22 cellular contexts compared by ENCODE assay signal in genomic region chr18:55346961-55347740, GRCh38.
DNase-seq lines count a peak whose midpoint lies in the region; ATAC-seq and TF ChIP-seq lines count a peak whose summit lies in the region.
"Had no signal": no experiment of that assay in that cellular context is flagged by ENCODE, and none has a peak within 500 bp of the region (broad histone marks: within the 10 kb centered on the region; RNA-seq: fewer than 3 reads in every experiment).

No MANE protein-coding gene starts in this region.

- H3K9me3 Mint-ChIP-seq in H9 (no peaks in the 10 kb centered on the region), neural progenitor cell (no peaks in the 10 kb centered on the region)
- H3K9me3 Mint-ChIP-seq: activated T-cell treated with anti-CD3 and anti-CD28 coated beads, Interleukin-2, amount 50 U/mL, for 4 hours; CD4-positive, alpha-beta T cell had no signal

- no peak overlapping the region for H2BK15ac ChIP-seq in H9 (ENCODE audit: low read depth, low read length)

- peaks cover 20% of the 10 kb centered on the region for H3F3A ChIP-seq in neural progenitor cell (ENCODE audit: low read depth)

- no peak overlapping the region for H3T11ph ChIP-seq in H9 (ENCODE audit: low read length)

- no peaks in the 10 kb centered on the region for H3K79me2 ChIP-seq in H9 (ENCODE audit: insufficient read depth, low read length)
- peaks cover 84% of the 10 kb centered on the region for H3K79me2 ChIP-seq in neural progenitor cell (ENCODE audit: low read depth)

- no peak overlapping the region for H3K4me3 ChIP-seq in neural progenitor cell
- H3K4me3 ChIP-seq: gastrocnemius medialis, K562, lung, MG63, prostate gland, smooth muscle cell, thoracic aorta had no signal

- H3K14ac ChIP-seq in H9 (ENCODE audit: insufficient read depth, low read length) = no peak overlapping the region

- no peak for ATAC-seq in GM21723 (IDR thresholded peaks at IDR 0.05; ENCODE audit: unreplicated experiment)
- ATAC-seq: activated CD4-positive, alpha-beta T cell treated with anti-CD3 and anti-CD28 coated beads for 36 hours; activated T-cell treated with anti-CD3 and anti-CD28 coated beads, Interleukin-2, amount 50 U/mL, for 4 hours; K562 had no signal

- H3K23me2 ChIP-seq in H9 (ENCODE audit: insufficient read length, low read depth, low read length, poor library complexity, severe bottlenecking) = no peaks in the 10 kb centered on the region

- H2BK20ac ChIP-seq in H9 (ENCODE audit: low read depth, low read length, poor library complexity, severe bottlenecking) = no peak overlapping the region

- TF ChIP-seq CTCF in H9 (conservative IDR thresholded peaks at IDR 0.05) (peak; percentile 28; the same call in 2 of the 3 replicates), neural progenitor cell (IDR thresholded peaks at IDR 0.05) (no peak)

- H2AK5ac ChIP-seq in H9 (ENCODE audit: insufficient read length, low read length) = no peak overlapping the region

- H4K20me1 ChIP-seq in H9 (ENCODE audit: control insufficient read depth, insufficient read depth, insufficient read length) (no peaks in the 10 kb centered on the region), neural progenitor cell (ENCODE audit: low read depth) (peaks cover 24% of the 10 kb centered on the region)

- no peaks in the 10 kb centered on the region for H3K9me3 ChIP-seq in H9 (ENCODE audit: control insufficient read depth, low read depth, low read length)
- H3K9me3 ChIP-seq in neural progenitor cell (ENCODE audit: low read depth) = no peaks in the 10 kb centered on the region
- H3K9me3 ChIP-seq: gastrocnemius medialis, MG63, prostate gland, thoracic aorta had no signal

- no peak overlapping the region for H3K4ac ChIP-seq in H9 (ENCODE audit: low read depth, low read length)

- H3K4me1 Mint-ChIP-seq in H9 (peaks cover 59 to 76% of the 10 kb centered on the region in 2 experiments), neural progenitor cell (peaks cover 15% of the 10 kb centered on the region)
- H3K4me1 Mint-ChIP-seq: activated CD4-positive, alpha-beta T cell treated with anti-CD3 and anti-CD28 coated beads for 36 hours had no signal

- no peaks in the 10 kb centered on the region for H3K79me1 ChIP-seq in H9 (ENCODE audit: insufficient read depth, low read depth, low read length, poor library complexity, severe bottlenecking)

- peaks cover 8% of the 10 kb centered on the region for H3K36me3 ChIP-seq in neural progenitor cell
- H3K36me3 ChIP-seq: brain microvascular endothelial cell, gastrocnemius medialis, MG63, prostate gland, thoracic aorta had no signal

- no peak overlapping the region for H3K4me2 ChIP-seq in H9 (ENCODE audit: insufficient read depth, insufficient read length, low read length)
- no peak overlapping the region for H3K4me2 ChIP-seq in neural progenitor cell
- H3K4me2 ChIP-seq: smooth muscle cell had no signal

- no peaks in the 10 kb centered on the region for H3K27me3 Mint-ChIP-seq in H9 (ENCODE audit: low read depth)
- no peaks in the 10 kb centered on the region for H3K27me3 Mint-ChIP-seq in neural progenitor cell (ENCODE audit: insufficient read depth, low read depth)
- H3K27me3 Mint-ChIP-seq: CD4-positive, alpha-beta T cell had no signal

- no peaks in the 10 kb centered on the region; the same call in 1 of the 2 replicates for H3K27me3 ChIP-seq in H9 (ENCODE audit: insufficient read depth, low read length)
- no peaks in the 10 kb centered on the region for H3K27me3 ChIP-seq in neural progenitor cell
- H3K27me3 ChIP-seq: brain microvascular endothelial cell, gastrocnemius medialis, MG63 had no signal

- no peak overlapping the region for H3K56ac ChIP-seq in H9 (ENCODE audit: insufficient read length, low read depth, low read length)

- no peak overlapping the region for H2BK120ac ChIP-seq in H9 (ENCODE audit: low read depth, low read length, poor library complexity, severe bottlenecking)

- H3K4me3 Mint-ChIP-seq in H9 (peak overlapping the region in 1 of 2 experiments; percentile 4; a peak in 1 of 5 replicates), neural progenitor cell (no peak overlapping the region)
- H3K4me3 Mint-ChIP-seq: activated CD4-positive, alpha-beta T cell treated with anti-CD3 and anti-CD28 coated beads for 36 hours; activated T-cell treated with anti-CD3 and anti-CD28 coated beads, Interleukin-2, amount 50 U/mL, for 4 hours; CD4-positive, alpha-beta T cell had no signal

- H2AFZ ChIP-seq in H9 (ENCODE audit: low read length) (no peak overlapping the region), neural progenitor cell (replicated peaks) (no peak overlapping the region)

- no peak overlapping the region for H4K8ac ChIP-seq in H9 (replicated peaks; ENCODE audit: insufficient read length, low read depth, low read length)

- no peak overlapping the region for H2BK12ac ChIP-seq in H9 (ENCODE audit: insufficient read length, low read depth, low read length)

- DNase-seq in Ammon's horn (ENCODE audit: low spot score) = peak; percentile 56
- no peak for DNase-seq in H9
- DNase-seq in cerebellum (ENCODE audit: low spot score) = peak; percentile 36
- no peak for DNase-seq in neural progenitor cell (ENCODE audit: low spot score)
- no peak for DNase-seq in activated CD4-positive, alpha-beta T cell treated with anti-CD3 and anti-CD28 coated beads, Interleukin-2, amount 50 U/mL, for 48 hours
- no peak for DNase-seq in SKM-1 treated with dmso at 0.1 percent for 144 hours (lab: John Stamatoyannopoulos, UW; ENCODE audit: unreplicated experiment)
- DNase-seq in retina = no peak
- DNase-seq: activated CD4-positive, alpha-beta T cell treated with anti-CD3 and anti-CD28 coated beads for 36 hours; activated CD8-positive, alpha-beta memory T cell treated with anti-CD3 and anti-CD28 coated beads for 24 hours; activated T-cell treated with anti-CD3 and anti-CD28 coated beads, Interleukin-2, amount 50 U/mL, for 4 hours; brain microvascular endothelial cell; CD4-positive, alpha-beta T cell; gastrocnemius medialis; MG63; NCI-H1417 treated with DMSO at 0.1 percent for 48 hours; NCI-H524 had no signal

- H3K27ac Mint-ChIP-seq in H9 (peak overlapping the region; percentile 19 to 97 (median 96)), neural progenitor cell (no peak overlapping the region)
- H3K27ac Mint-ChIP-seq: activated CD4-positive, alpha-beta T cell treated with anti-CD3 and anti-CD28 coated beads for 36 hours; CD4-positive, alpha-beta T cell had no signal

- H3K27ac ChIP-seq in H9 (ENCODE audit: insufficient read length, low read depth, low read length) (no peak overlapping the region), neural progenitor cell (peak overlapping the region; percentile 29)
- H3K27ac ChIP-seq: brain microvascular endothelial cell, prostate gland, thoracic aorta had no signal

- H3K4me1 ChIP-seq in H9 (ENCODE audit: insufficient read depth, low read length) (peaks cover 10% of the 10 kb centered on the region), neural progenitor cell (peaks cover 46% of the 10 kb centered on the region)
- H3K4me1 ChIP-seq: prostate gland had no signal

- H3K9ac ChIP-seq in H9 (ENCODE audit: extremely low read depth, insufficient read length, low read length) = no peak overlapping the region
- H3K9ac ChIP-seq in neural progenitor cell = no peak overlapping the region

- no peak overlapping the region for H3K23ac ChIP-seq in H9 (ENCODE audit: insufficient read length, low read depth, low read length)

- WGBS in H9 (ENCODE audit: extremely low coverage, insufficient read length, low lambda C conversion rate) = no CpG with 5 or more reads among the region's 16 CpGs

- H2BK5ac ChIP-seq in H9 (ENCODE audit: insufficient read length, low read length) = no peak overlapping the region

- H4K5ac ChIP-seq in H9 (ENCODE audit: insufficient read length, low read depth, low read length) = no peak overlapping the region

- H3K36me3 Mint-ChIP-seq in H9 (ENCODE audit: insufficient read depth in 1 of 3, low read depth in 3 of 3) = no peaks in the 10 kb centered on the region; a peak in 1 of 7 replicates
- H3K36me3 Mint-ChIP-seq in neural progenitor cell = peaks cover 3% of the 10 kb centered on the region

- no peak overlapping the region for H4K91ac ChIP-seq in H9 (ENCODE audit: insufficient read length, low read depth, low read length)

- no peak overlapping the region for H3K18ac ChIP-seq in H9 (ENCODE audit: insufficient read length, low read depth, low read length)

Comparison
In these comparisons a context has a peak if more than half of its experiments do, and no peak if none do; other contexts are left out.
1. DNase-seq: peak in Ammon's horn (single experiment) and cerebellum (single experiment); none in H9 (single experiment), neural progenitor cell (single experiment), activated CD4-positive, alpha-beta T cell treated with anti-CD3 and anti-CD28 coated beads, Interleukin-2, amount 50 U/mL, for 48 hours (0 of 2), SKM-1 treated with dmso at 0.1 percent for 144 hours (single experiment) and retina (single experiment).